Comparison of ENCODE assay signal across 2 cellular contexts in genomic region chr19:55272142-55272541, GRCh38.
TF ChIP-seq lines count a peak whose summit lies in the region.

No MANE protein-coding gene starts in this region.

TF ChIP-seq in HCT116, 20 proteins besides CTCF, POLR2A, EP300 and RAD21:
- TF ChIP-seq ZFX (IDR thresholded peaks at IDR 0.05) (no peak), MAX (IDR thresholded peaks at IDR 0.05) (no peak), ATF3 (IDR thresholded peaks at IDR 0.05) (no peak), EGR1 (IDR thresholded peaks at IDR 0.05; ENCODE audit: low read depth) (no peak), FOSL1 (IDR thresholded peaks at IDR 0.05; ENCODE audit: low read depth) (no peak), TCF7L2 (IDR thresholded peaks at IDR 0.05; ENCODE audit: borderline replicate concordance, extremely low read depth, insufficient read depth, insufficient read length) (no peak)

TF ChIP-seq in H1, 55 proteins besides CTCF, POLR2A, EP300 and RAD21:
- TF ChIP-seq JUN (IDR thresholded peaks at IDR 0.05; ENCODE audit: low read depth, low read length) (no peak), JUND (IDR thresholded peaks at IDR 0.05; ENCODE audit: low read length) (no peak), GABPA (IDR thresholded peaks at IDR 0.05; ENCODE audit: borderline replicate concordance, insufficient read depth, low read length) (no peak), SIN3A (conservative IDR thresholded peaks at IDR 0.05 in 1 of 2, IDR thresholded peaks at IDR 0.05 in 1 of 2; ENCODE audit: low read depth in 1 of 2, low read length in 2 of 2) (no peak), CHD2 (IDR thresholded peaks at IDR 0.05; ENCODE audit: low read length) (no peak), ATF2 (IDR thresholded peaks at IDR 0.05; ENCODE audit: low read length) (no peak), SIRT6 (IDR thresholded peaks at IDR 0.05; ENCODE audit: low read length) (no peak), RXRA (IDR thresholded peaks at IDR 0.05; ENCODE audit: insufficient read depth, low read depth, low read length) (no peak), TEAD4 (IDR thresholded peaks at IDR 0.05; ENCODE audit: low read depth, low read length) (no peak), KDM1A (IDR thresholded peaks at IDR 0.05; ENCODE audit: borderline replicate concordance, low read length) (no peak), RBBP5 (IDR thresholded peaks at IDR 0.05; ENCODE audit: borderline replicate concordance, low read depth, low read length) (no peak), SUZ12 (IDR thresholded peaks at IDR 0.05; ENCODE audit: low read length) (no peak), USF2 (IDR thresholded peaks at IDR 0.05; ENCODE audit: low read length) (no peak), RFX5 (IDR thresholded peaks at IDR 0.05; ENCODE audit: borderline replicate concordance, low read depth, low read length) (no peak), NANOG (IDR thresholded peaks at IDR 0.05; ENCODE audit: insufficient read depth, low read depth, low read length, poor library complexity, severe bottlenecking) (no peak), CHD1 (IDR thresholded peaks at IDR 0.05; ENCODE audit: low read depth, low read length) (no peak), TCF12 (IDR thresholded peaks at IDR 0.05; ENCODE audit: low read depth, low read length) (no peak)
